Comparison of ENCODE assay signal across 31 cellular contexts in genomic region chr3:139219463-139219862, GRCh38.
DNase-seq lines count a peak whose midpoint lies in the region; TF ChIP-seq lines count a peak whose summit lies in the region.
"Had no signal": no experiment of that assay in that cellular context is flagged by ENCODE, and none has a peak within 500 bp of the region (broad histone marks: within the 10 kb centered on the region; RNA-seq: fewer than 3 reads in every experiment).

No MANE protein-coding gene starts in this region.

- H3K9me3 ChIP-seq in HEK293 (ENCODE audit: control insufficient read depth, insufficient read depth, low read depth, low read length) (no peaks in the 10 kb centered on the region), tibial artery (no peaks in the 10 kb centered on the region)
- H3K9me3 ChIP-seq: A549; BE2C; BLaER1; BLaER1 treated with 17β-estradiol and CSF1 and Interleukin-3, amounts not matched to agents 10 nM and 100 nM; Caco-2 had no signal

- H3K36me3 ChIP-seq in HEK293 (ENCODE audit: control insufficient read depth in 2 of 2, insufficient read depth in 1 of 2, low read length in 2 of 2) (no peaks in the 10 kb centered on the region), tibial artery (no peaks in the 10 kb centered on the region)
- H3K36me3 ChIP-seq: BE2C; BLaER1; BLaER1 treated with 17β-estradiol and CSF1 and Interleukin-3, amounts not matched to agents 10 nM and 100 nM had no signal

- no peak for DNase-seq in activated naive CD4-positive, alpha-beta T cell treated with anti-CD3 and anti-CD28 coated beads for 36 hours
- no peak for DNase-seq in tibial artery
- DNase-seq: 8988T; ACHN; AML-193; BE2C; C1 segment of cervical spinal cord; Caco-2; Calu3; CD4-positive, alpha-beta memory T cell; CD4-positive, alpha-beta T cell; CD4-positive, CD25-positive, alpha-beta regulatory T cell; CD8-positive, alpha-beta memory T cell; CD8-positive, alpha-beta T cell; COR-L47; DMS 273 treated with DMSO at 0.1 percent for 48 hours; DMS153; DMS53; DMS79; DMS79 treated with DMSO at 0.1 percent for 48 hours; DND-41; EL had no signal

- H3K4me1 ChIP-seq in HEK293 (ENCODE audit: control insufficient read depth, insufficient read depth, low read length) (no peaks in the 10 kb centered on the region), tibial artery (no peaks in the 10 kb centered on the region)
- H3K4me1 ChIP-seq: A549; BE2C; BLaER1; BLaER1 treated with 17β-estradiol and CSF1 and Interleukin-3, amounts not matched to agents 10 nM and 100 nM; Caco-2 had no signal

- CTCF ChIA-PET in activated naive CD4-positive, alpha-beta T cell treated with anti-CD3 and anti-CD28 coated beads for 36 hours (lab: Charles Lee) = no interaction called here
- CTCF ChIA-PET in HEK293 (lab: Yijun Ruan, JAX) = no interaction called here

- peaks cover 7% of the 10 kb centered on the region for H3K27me3 Mint-ChIP-seq in activated naive CD4-positive, alpha-beta T cell treated with anti-CD3 and anti-CD28 coated beads, Interleukin-2, amount 50 U/mL, for 24 hours
- H3K27me3 Mint-ChIP-seq in activated naive CD4-positive, alpha-beta T cell treated with anti-CD3 and anti-CD28 coated beads for 36 hours (ENCODE audit: low read depth) = no peaks in the 10 kb centered on the region

- H3K36me3 Mint-ChIP-seq in activated naive CD4-positive, alpha-beta T cell treated with anti-CD3 and anti-CD28 coated beads, Interleukin-2, amount 50 U/mL, for 24 hours = no peaks in the 10 kb centered on the region
- no peaks in the 10 kb centered on the region for H3K36me3 Mint-ChIP-seq in activated naive CD4-positive, alpha-beta T cell treated with anti-CD3 and anti-CD28 coated beads for 36 hours (ENCODE audit: low read depth)
- H3K36me3 Mint-ChIP-seq: CD14-positive monocyte; CD4-positive, alpha-beta memory T cell; CD4-positive, CD25-positive, alpha-beta regulatory T cell; CD8-positive, alpha-beta memory T cell; CD8-positive, alpha-beta T cell had no signal

- H3K27ac ChIP-seq in HEK293 (ENCODE audit: extremely low read depth, low read depth, low read length) (no peak overlapping the region), tibial artery (no peak overlapping the region)
- H3K27ac ChIP-seq: 22Rv1; A549; BLaER1; BLaER1 treated with 17β-estradiol and CSF1 and Interleukin-3, amounts not matched to agents 10 nM and 100 nM; C4-2B had no signal

- H3K27me3 ChIP-seq in tibial artery = no peaks in the 10 kb centered on the region
- H3K27me3 ChIP-seq: BLaER1; BLaER1 treated with 17β-estradiol and CSF1 and Interleukin-3, amounts not matched to agents 10 nM and 100 nM had no signal

- intact Hi-C loops in activated naive CD4-positive, alpha-beta T cell treated with anti-CD3 and anti-CD28 coated beads for 36 hours (cut with micrococcal nuclease) = no loop called here
- intact Hi-C loops in tibial artery (cut with DNase I; ENCODE audit: low total_unique reads) = no loop called here

- no peak overlapping the region for H3K4me3 Mint-ChIP-seq in activated naive CD4-positive, alpha-beta T cell treated with anti-CD3 and anti-CD28 coated beads, Interleukin-2, amount 50 U/mL, for 24 hours
- no peak overlapping the region for H3K4me3 Mint-ChIP-seq in activated naive CD4-positive, alpha-beta T cell treated with anti-CD3 and anti-CD28 coated beads for 36 hours
- H3K4me3 Mint-ChIP-seq: B cell; CD14-positive monocyte; CD4-positive, alpha-beta memory T cell; CD4-positive, alpha-beta T cell; CD4-positive, CD25-positive, alpha-beta regulatory T cell; CD8-positive, alpha-beta memory T cell; CD8-positive, alpha-beta T cell had no signal

- H3K4me3 ChIP-seq in HEK293 (ENCODE audit: low read depth, low read length) (no peak overlapping the region), tibial artery (no peak overlapping the region)
- H3K4me3 ChIP-seq: A549; BLaER1; BLaER1 treated with 17β-estradiol and CSF1 and Interleukin-3, amounts not matched to agents 10 nM and 100 nM had no signal

- no peaks in the 10 kb centered on the region for H3K9me3 Mint-ChIP-seq in activated naive CD4-positive, alpha-beta T cell treated with anti-CD3 and anti-CD28 coated beads, Interleukin-2, amount 50 U/mL, for 24 hours
- no peaks in the 10 kb centered on the region for H3K9me3 Mint-ChIP-seq in activated naive CD4-positive, alpha-beta T cell treated with anti-CD3 and anti-CD28 coated beads for 36 hours
- H3K9me3 Mint-ChIP-seq: CD4-positive, alpha-beta memory T cell; CD4-positive, alpha-beta T cell; CD8-positive, alpha-beta memory T cell; CD8-positive, alpha-beta T cell had no signal

- peak overlapping the region; percentile 21 for H3K27ac Mint-ChIP-seq in activated naive CD4-positive, alpha-beta T cell treated with anti-CD3 and anti-CD28 coated beads, Interleukin-2, amount 50 U/mL, for 24 hours
- H3K27ac Mint-ChIP-seq in activated naive CD4-positive, alpha-beta T cell treated with anti-CD3 and anti-CD28 coated beads for 36 hours = no peak overlapping the region
- H3K27ac Mint-ChIP-seq: B cell; CD14-positive monocyte; CD4-positive, alpha-beta memory T cell; CD4-positive, alpha-beta T cell; CD4-positive, CD25-positive, alpha-beta regulatory T cell; CD8-positive, alpha-beta memory T cell; CD8-positive, alpha-beta T cell had no signal

- no peaks in the 10 kb centered on the region for H3K4me1 Mint-ChIP-seq in activated naive CD4-positive, alpha-beta T cell treated with anti-CD3 and anti-CD28 coated beads, Interleukin-2, amount 50 U/mL, for 24 hours
- H3K4me1 Mint-ChIP-seq in activated naive CD4-positive, alpha-beta T cell treated with anti-CD3 and anti-CD28 coated beads for 36 hours (ENCODE audit: low read depth) = no peaks in the 10 kb centered on the region
- H3K4me1 Mint-ChIP-seq: B cell; CD14-positive monocyte; CD4-positive, alpha-beta memory T cell; CD4-positive, CD25-positive, alpha-beta regulatory T cell; CD8-positive, alpha-beta memory T cell had no signal

- TF ChIP-seq CTCF in HEK293 (tag by site-specific recombination; IDR thresholded peaks at IDR 0.05) (no peak), tibial artery (IDR thresholded peaks at IDR 0.05) (no peak)

- POLR2A ChIA-PET in HEK293 (lab: Yijun Ruan, JAX) = no interaction called here

TF ChIP-seq in HEK293, 187 proteins besides CTCF, POLR2A, EP300 and RAD21:
- TF ChIP-seq ZNF133 (tag by site-specific recombination; IDR thresholded peaks at IDR 0.05) (peak; percentile 63), ZNF677 (tag by site-specific recombination; IDR thresholded peaks at IDR 0.05) (no peak), ZNF585B (tag by site-specific recombination; IDR thresholded peaks at IDR 0.05) (peak; percentile 70), ZNF184 (tag by site-specific recombination; IDR thresholded peaks at IDR 0.05) (no peak), ZNF48 (tag by site-specific recombination; IDR thresholded peaks at IDR 0.05) (no peak)
